Comparison of ENCODE assay signal across 13 cellular contexts in the genomic region with DNA sequence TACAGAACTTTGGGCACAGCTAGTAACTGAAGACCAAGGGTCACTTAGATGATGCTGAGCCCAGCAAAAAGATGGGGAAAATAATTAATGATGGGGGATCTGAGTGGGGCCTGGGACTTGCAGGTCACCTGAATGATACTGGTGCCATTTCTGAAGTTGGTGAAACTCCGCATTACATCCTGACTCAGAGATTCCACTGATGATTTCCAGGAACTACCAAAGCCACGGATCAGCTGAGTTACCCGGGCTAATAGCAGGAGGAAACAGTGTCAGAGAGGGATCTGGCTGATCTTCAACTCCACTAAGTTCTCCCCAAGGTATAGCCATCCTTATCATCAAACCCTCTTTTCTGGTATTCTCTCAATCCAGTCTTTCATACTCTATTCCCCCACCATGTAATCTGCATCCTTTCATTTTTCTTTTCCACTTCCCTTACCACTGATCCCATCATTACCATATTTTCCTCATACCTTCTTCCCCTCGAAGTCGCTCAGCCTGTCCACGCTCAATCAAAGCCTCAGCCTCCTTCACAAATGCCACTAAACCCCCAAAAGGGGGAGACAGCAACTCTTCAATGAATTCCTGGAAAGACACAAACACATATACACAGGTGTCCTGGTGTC.
DNase-seq lines count a peak whose midpoint lies in the region; ATAC-seq and TF ChIP-seq lines count a peak whose summit lies in the region.
"Had no signal": no experiment of that assay in that cellular context is flagged by ENCODE, and none has a peak within 500 bp of the region (broad histone marks: within the 10 kb centered on the region; RNA-seq: fewer than 3 reads in every experiment).

No MANE protein-coding gene starts in this region.

- H3K36me3 Mint-ChIP-seq in activated naive CD4-positive, alpha-beta T cell treated with anti-CD3 and anti-CD28 coated beads, Interleukin-2, amount 10 ng/mL, durations not matched to agents 7 days and 5 days = peaks cover 20% of the 10 kb centered on the region
- peaks cover 35% of the 10 kb centered on the region for H3K36me3 Mint-ChIP-seq in central memory CD8-positive, alpha-beta T cell (ENCODE audit: insufficient read depth)
- H3K36me3 Mint-ChIP-seq in stimulated activated effector memory CD8-positive, alpha-beta T cell treated with anti-CD3 and anti-CD28 coated beads, Interleukin-12 subunit alpha, Interleukin-12 subunit beta, amount 100 ng/mL, for 72 hours = peaks cover 74% of the 10 kb centered on the region

- H3K4me1 Mint-ChIP-seq in activated naive CD4-positive, alpha-beta T cell treated with anti-CD3 and anti-CD28 coated beads, Interleukin-2, amount 10 ng/mL, durations not matched to agents 7 days and 5 days = peaks cover 39% of the 10 kb centered on the region
- peaks cover 36% of the 10 kb centered on the region for H3K4me1 Mint-ChIP-seq in central memory CD8-positive, alpha-beta T cell
- H3K4me1 Mint-ChIP-seq in stimulated activated effector memory CD8-positive, alpha-beta T cell treated with anti-CD3 and anti-CD28 coated beads, Interleukin-12 subunit alpha, Interleukin-12 subunit beta, amount 100 ng/mL, for 72 hours = peaks cover 48% of the 10 kb centered on the region

- H3K4me3 Mint-ChIP-seq in activated naive CD4-positive, alpha-beta T cell treated with anti-CD3 and anti-CD28 coated beads, Interleukin-2, amount 10 ng/mL, durations not matched to agents 7 days and 5 days = peak overlapping the region; percentile 22
- peak overlapping the region; percentile 8 for H3K4me3 Mint-ChIP-seq in central memory CD8-positive, alpha-beta T cell
- peak overlapping the region; percentile 91 for H3K4me3 Mint-ChIP-seq in stimulated activated effector memory CD8-positive, alpha-beta T cell treated with anti-CD3 and anti-CD28 coated beads, Interleukin-12 subunit alpha, Interleukin-12 subunit beta, amount 100 ng/mL, for 72 hours

- no peaks in the 10 kb centered on the region for H3K9me3 Mint-ChIP-seq in activated naive CD4-positive, alpha-beta T cell treated with anti-CD3 and anti-CD28 coated beads, Interleukin-2, amount 10 ng/mL, durations not matched to agents 7 days and 5 days
- H3K9me3 Mint-ChIP-seq in central memory CD8-positive, alpha-beta T cell = no peaks in the 10 kb centered on the region
- H3K9me3 Mint-ChIP-seq in stimulated activated effector memory CD8-positive, alpha-beta T cell treated with anti-CD3 and anti-CD28 coated beads, Interleukin-12 subunit alpha, Interleukin-12 subunit beta, amount 100 ng/mL, for 72 hours = no peaks in the 10 kb centered on the region

- CTCF ChIA-PET in activated naive CD4-positive, alpha-beta T cell treated with anti-CD3 and anti-CD28 coated beads, Interleukin-2, amount 10 ng/mL, durations not matched to agents 7 days and 5 days (lab: Charles Lee) = interaction anchor here (0.7 to 6.2 kb wide), 5 partner anchors 19 to 126 kb away, joined by 3 to 86 read pairs (median 4); partner anchors contain the start of genes B3GALT4, RPS18 and VPS52
- CTCF ChIA-PET in RWPE1 (lab: Yijun Ruan, JAX) = interaction anchor here (0.7 kb wide), 1 partner anchor 345 kb away, joined by 3 read pairs; no protein-coding TSS in a partner anchor

- H3K27ac ChIP-seq in RWPE1 = peak overlapping the region; percentile 99

- TF ChIP-seq CTCF in RWPE1 (conservative IDR thresholded peaks at IDR 0.05; ENCODE audit: low read depth) = no peak

- peaks cover 7% of the 10 kb centered on the region for H3K27me3 Mint-ChIP-seq in activated naive CD4-positive, alpha-beta T cell treated with anti-CD3 and anti-CD28 coated beads, Interleukin-2, amount 10 ng/mL, durations not matched to agents 7 days and 5 days
- H3K27me3 Mint-ChIP-seq in central memory CD8-positive, alpha-beta T cell = no peaks in the 10 kb centered on the region

- no peak for ATAC-seq in central memory CD8-positive, alpha-beta T cell (replicated peaks; ENCODE audit: extremely low read depth, poor library complexity, severe bottlenecking)
- no peak for ATAC-seq in stimulated activated effector memory CD8-positive, alpha-beta T cell treated with anti-CD3 and anti-CD28 coated beads, Interleukin-12 subunit alpha, Interleukin-12 subunit beta, amount 100 ng/mL, for 72 hours
- no peak for ATAC-seq in GM19035 (IDR thresholded peaks at IDR 0.05; ENCODE audit: unreplicated experiment)
- ATAC-seq: mucosa of descending colon had no signal

- peak overlapping the region; percentile 58 for H3K27ac Mint-ChIP-seq in activated naive CD4-positive, alpha-beta T cell treated with anti-CD3 and anti-CD28 coated beads, Interleukin-2, amount 10 ng/mL, durations not matched to agents 7 days and 5 days
- H3K27ac Mint-ChIP-seq in central memory CD8-positive, alpha-beta T cell (ENCODE audit: low read depth) = no peak overlapping the region
- peak overlapping the region; percentile 96 for H3K27ac Mint-ChIP-seq in stimulated activated effector memory CD8-positive, alpha-beta T cell treated with anti-CD3 and anti-CD28 coated beads, Interleukin-12 subunit alpha, Interleukin-12 subunit beta, amount 100 ng/mL, for 72 hours

- POLR2A ChIA-PET in RWPE1 (lab: Yijun Ruan, JAX; ENCODE audit: low non-redundant PET) = no interaction called here

- peak; percentile 5 for DNase-seq in activated naive CD4-positive, alpha-beta T cell treated with anti-CD3 and anti-CD28 coated beads, Interleukin-2, amount 10 ng/mL, durations not matched to agents 7 days and 5 days
- no peak for DNase-seq in activated naive CD4-positive, alpha-beta T cell treated with anti-CD3 and anti-CD28 coated beads, Interleukin-2, amount 50 U/mL, for 16 hours
- DNase-seq in RWPE1 (ENCODE audit: low spot score) = no peak
- DNase-seq in central memory CD8-positive, alpha-beta T cell (ENCODE audit: low spot score in 2 of 2) = no peak
- no peak for DNase-seq in stimulated activated effector memory CD8-positive, alpha-beta T cell treated with anti-CD3 and anti-CD28 coated beads, Interleukin-12 subunit alpha, Interleukin-12 subunit beta, amount 100 ng/mL, for 72 hours (ENCODE audit: low spot score in 2 of 2)
- no peak for DNase-seq in stimulated activated naive CD4-positive, alpha-beta T cell treated with Interleukin-2 at 50 U/mL for 16 hours (lab: John Stamatoyannopoulos, UW)
- DNase-seq in activated CD4-positive, CD25-positive, alpha-beta regulatory T cell treated with anti-CD3 and anti-CD28 coated beads, Interleukin-2, amount 50 U/mL, for 72 hours = no peak
- DNase-seq: anterior cingulate cortex; DMS79 treated with DMSO at 0.1 percent for 48 hours; mucosa of descending colon; NCI-H2081; stimulated activated CD4-positive, alpha-beta T cell treated with anti-CD3 and anti-CD28 coated beads, Interleukin-1b, Interleukin-23, amount 100 ng/mL, for 48 hours had no signal

Comparison
In these comparisons a context has a peak if more than half of its experiments do, and no peak if none do; other contexts are left out.
1. H3K4me3 Mint-ChIP-seq: peak in every context shown above with its lines; median percentile 91 in stimulated activated effector memory CD8-positive, alpha-beta T cell treated with anti-CD3 and anti-CD28 coated beads, Interleukin-12 subunit alpha, Interleukin-12 subunit beta, amount 100 ng/mL, for 72 hours; 22 in activated naive CD4-positive, alpha-beta T cell treated with anti-CD3 and anti-CD28 coated beads, Interleukin-2, amount 10 ng/mL, durations not matched to agents 7 days and 5 days; 8 in central memory CD8-positive, alpha-beta T cell.